In genomic region chr14:68892961-68893360, GRCh38 we compare ENCODE assay signal across 11 cellular contexts.
"Had no signal": no experiment of that assay in that cellular context is flagged by ENCODE, and none has a peak within 500 bp of the region (broad histone marks: within the 10 kb centered on the region; RNA-seq: fewer than 3 reads in every experiment).

No MANE protein-coding gene starts in this region.

- H3K4me3 ChIP-seq: spleen had no signal

- H3K9me3 ChIP-seq: spleen had no signal

- H3K4me3 Mint-ChIP-seq: activated B cell treated with CpG ODN at 0.5 μM for 24 hours; activated CD4-positive, alpha-beta T cell treated with anti-CD3 and anti-CD28 coated beads, Interleukin-2, amount 10 ng/mL, durations not matched to agents 7 days and 5 days; activated naive CD8-positive, alpha-beta T cell treated with anti-CD3 and anti-CD28 coated beads, Interleukin-2, amount 10 ng/mL, durations not matched to agents 7 days and 5 days; stimulated activated memory B cell treated with anti-CD40 and anti-IgM and Interleukin-4, amounts not matched to agents 10 μg/mL and 1 μg/mL and 100 μg/mL, for 72 hours had no signal

- H3K4me1 ChIP-seq: spleen had no signal

- H3K36me3 Mint-ChIP-seq: stimulated activated memory B cell treated with anti-CD40 and anti-IgM and Interleukin-4, amounts not matched to agents 10 μg/mL and 1 μg/mL and 100 μg/mL, for 72 hours had no signal

- DNase-seq: activated B cell treated with CpG ODN at 0.5 μM for 24 hours; activated CD4-positive, alpha-beta T cell treated with anti-CD3 and anti-CD28 coated beads, Interleukin-2, amount 10 ng/mL, durations not matched to agents 7 days and 5 days; activated effector memory CD4-positive, alpha-beta T cell treated with Interleukin-2 at 50 U/mL for 16 hours; activated naive CD8-positive, alpha-beta T cell treated with anti-CD3 and anti-CD28 coated beads, Interleukin-2, amount 10 ng/mL, durations not matched to agents 7 days and 5 days; hippocampal formation; kidney glomerular epithelial cell; stimulated activated CD4-positive, alpha-beta T cell treated with anti-CD3 and anti-CD28 coated beads, Interleukin-1b, Interleukin-23, amount 100 ng/mL, for 48 hours; T-helper 2 cell had no signal

- ATAC-seq: right cardiac atrium; stimulated activated memory B cell treated with anti-CD40 and anti-IgM and Interleukin-4, amounts not matched to agents 10 μg/mL and 1 μg/mL and 100 μg/mL, for 72 hours had no signal

- H3K27ac Mint-ChIP-seq: activated B cell treated with CpG ODN at 0.5 μM for 24 hours; activated CD4-positive, alpha-beta T cell treated with anti-CD3 and anti-CD28 coated beads, Interleukin-2, amount 10 ng/mL, durations not matched to agents 7 days and 5 days; activated naive CD8-positive, alpha-beta T cell treated with anti-CD3 and anti-CD28 coated beads, Interleukin-2, amount 10 ng/mL, durations not matched to agents 7 days and 5 days; stimulated activated memory B cell treated with anti-CD40 and anti-IgM and Interleukin-4, amounts not matched to agents 10 μg/mL and 1 μg/mL and 100 μg/mL, for 72 hours had no signal

- H3K27me3 ChIP-seq: spleen had no signal

- H3K27me3 Mint-ChIP-seq: activated CD4-positive, alpha-beta T cell treated with anti-CD3 and anti-CD28 coated beads, Interleukin-2, amount 10 ng/mL, durations not matched to agents 7 days and 5 days; activated naive CD8-positive, alpha-beta T cell treated with anti-CD3 and anti-CD28 coated beads, Interleukin-2, amount 10 ng/mL, durations not matched to agents 7 days and 5 days had no signal

- H3K9me3 Mint-ChIP-seq: activated B cell treated with CpG ODN at 0.5 μM for 24 hours; activated CD4-positive, alpha-beta T cell treated with anti-CD3 and anti-CD28 coated beads, Interleukin-2, amount 10 ng/mL, durations not matched to agents 7 days and 5 days; activated naive CD8-positive, alpha-beta T cell treated with anti-CD3 and anti-CD28 coated beads, Interleukin-2, amount 10 ng/mL, durations not matched to agents 7 days and 5 days; stimulated activated memory B cell treated with anti-CD40 and anti-IgM and Interleukin-4, amounts not matched to agents 10 μg/mL and 1 μg/mL and 100 μg/mL, for 72 hours had no signal

- H3K4me1 Mint-ChIP-seq: activated B cell treated with CpG ODN at 0.5 μM for 24 hours had no signal
